25 cellular contexts compared by ENCODE assay signal in genomic region chr16:87350031-87350430, GRCh38. TPM values are rescaled to one million over a fixed set of nuclear protein-coding genes. Genes with fewer than 3 reads are reported as not detected.
"Had no signal": no experiment of that assay in that cellular context is flagged by ENCODE, and none has a peak within 500 bp of the region (broad histone marks: within the 10 kb centered on the region; RNA-seq: fewer than 3 reads in every experiment).

No MANE protein-coding gene starts in this region.

- H3K9me3 ChIP-seq: adrenal gland, ascending aorta, heart right ventricle, left lung, lower lobe of right lung, pancreas, prostate gland, tibial nerve had no signal

- H3K4me1 ChIP-seq: adrenal gland, left lung, pancreas, prostate gland had no signal

- H3K9me3 Mint-ChIP-seq: activated CD4-positive, alpha-beta memory T cell treated with anti-CD3 and anti-CD28 coated beads for 36 hours; activated CD4-positive, alpha-beta T cell treated with anti-CD3 and anti-CD28 coated beads, Interleukin-2, amount 10 ng/mL, durations not matched to agents 24 days and 14 days; activated naive CD4-positive, alpha-beta T cell treated with anti-CD3 and anti-CD28 coated beads, Interleukin-2, amount 50 U/mL, for 72 hours; activated T-cell treated with anti-CD3 and anti-CD28 coated beads, Interleukin-2, amount 50 U/mL, for 24 hours; activated T-helper 17 cell treated with anti-CD3 and anti-CD28 coated beads, Interleukin-2, amount 50 U/mL, for 72 hours; effector memory CD8-positive, alpha-beta T cell; natural killer cell had no signal

- H3K27ac Mint-ChIP-seq: activated CD4-positive, alpha-beta memory T cell treated with anti-CD3 and anti-CD28 coated beads for 36 hours; activated CD4-positive, alpha-beta T cell treated with anti-CD3 and anti-CD28 coated beads, Interleukin-2, amount 10 ng/mL, durations not matched to agents 24 days and 14 days; activated T-helper 17 cell treated with anti-CD3 and anti-CD28 coated beads, Interleukin-2, amount 50 U/mL, for 72 hours; effector memory CD8-positive, alpha-beta T cell had no signal

- H3K27me3 ChIP-seq: adrenal gland, ascending aorta, brain microvascular endothelial cell, heart right ventricle, left lung, pancreas, tibial nerve had no signal

- H3K4me3 Mint-ChIP-seq: activated CD4-positive, alpha-beta memory T cell treated with anti-CD3 and anti-CD28 coated beads for 36 hours; activated CD4-positive, alpha-beta T cell treated with anti-CD3 and anti-CD28 coated beads, Interleukin-2, amount 10 ng/mL, durations not matched to agents 24 days and 14 days; activated T-cell treated with anti-CD3 and anti-CD28 coated beads, Interleukin-2, amount 50 U/mL, for 24 hours; activated T-helper 17 cell treated with anti-CD3 and anti-CD28 coated beads, Interleukin-2, amount 50 U/mL, for 72 hours; effector memory CD8-positive, alpha-beta T cell; natural killer cell had no signal

- DNase-seq: activated CD4-positive, alpha-beta memory T cell treated with anti-CD3 and anti-CD28 coated beads for 36 hours; activated CD4-positive, alpha-beta T cell treated with anti-CD3 and anti-CD28 coated beads, Interleukin-2, amount 10 ng/mL, durations not matched to agents 24 days and 14 days; activated CD4-positive, CD25-positive, alpha-beta regulatory T cell treated with anti-CD3 and anti-CD28 coated beads, Interleukin-2, amount 50 U/mL, for 72 hours; activated CD8-positive, alpha-beta memory T cell treated with anti-CD3 and anti-CD28 coated beads, Interleukin-2, amount 50 U/mL, for 4 hours; activated gamma-delta T cell treated with Interleukin-2 at 50 U/mL for 16 hours; activated T-cell treated with anti-CD3 and anti-CD28 coated beads, Interleukin-2, amount 50 U/mL, for 24 hours; brain microvascular endothelial cell; cortex of kidney; effector memory CD8-positive, alpha-beta T cell; foreskin fibroblast; lower lobe of right lung; mesendoderm; natural killer cell; pancreas; stimulated activated CD4-positive, alpha-beta T cell treated with anti-CD3 and anti-CD28 coated beads, Interleukin-1b, Interleukin-23, amount 100 ng/mL, for 48 hours; stimulated activated naive CD4-positive, alpha-beta T cell had no signal

- H3K27ac ChIP-seq: ascending aorta, brain microvascular endothelial cell, heart right ventricle, left lung, lower lobe of right lung, pancreas, prostate gland, tibial nerve had no signal

- H3K36me3 Mint-ChIP-seq: natural killer cell had no signal

- H3K27me3 Mint-ChIP-seq: activated CD4-positive, alpha-beta memory T cell treated with anti-CD3 and anti-CD28 coated beads for 36 hours; activated CD4-positive, alpha-beta T cell treated with anti-CD3 and anti-CD28 coated beads, Interleukin-2, amount 10 ng/mL, durations not matched to agents 24 days and 14 days; activated T-cell treated with anti-CD3 and anti-CD28 coated beads, Interleukin-2, amount 50 U/mL, for 24 hours; activated T-helper 17 cell treated with anti-CD3 and anti-CD28 coated beads, Interleukin-2, amount 50 U/mL, for 72 hours; effector memory CD8-positive, alpha-beta T cell had no signal

- ATAC-seq: activated naive CD4-positive, alpha-beta T cell treated with anti-CD3 and anti-CD28 coated beads, Interleukin-2, amount 50 U/mL, for 72 hours; activated T-helper 17 cell treated with anti-CD3 and anti-CD28 coated beads, Interleukin-2, amount 50 U/mL, for 72 hours; effector memory CD8-positive, alpha-beta T cell; lower lobe of right lung; natural killer cell had no signal

- H3K4me3 ChIP-seq: adrenal gland, left lung, lower lobe of right lung, pancreas, prostate gland, smooth muscle cell, tibial nerve had no signal

RNA-seq across cellular contexts. Expression of gene C16orf95, which starts 32.8 kb away (rescaled TPM):
- total RNA-seq: ascending aorta had no signal
